Comparison of ENCODE assay signal across 1 cellular context in the genomic region with DNA sequence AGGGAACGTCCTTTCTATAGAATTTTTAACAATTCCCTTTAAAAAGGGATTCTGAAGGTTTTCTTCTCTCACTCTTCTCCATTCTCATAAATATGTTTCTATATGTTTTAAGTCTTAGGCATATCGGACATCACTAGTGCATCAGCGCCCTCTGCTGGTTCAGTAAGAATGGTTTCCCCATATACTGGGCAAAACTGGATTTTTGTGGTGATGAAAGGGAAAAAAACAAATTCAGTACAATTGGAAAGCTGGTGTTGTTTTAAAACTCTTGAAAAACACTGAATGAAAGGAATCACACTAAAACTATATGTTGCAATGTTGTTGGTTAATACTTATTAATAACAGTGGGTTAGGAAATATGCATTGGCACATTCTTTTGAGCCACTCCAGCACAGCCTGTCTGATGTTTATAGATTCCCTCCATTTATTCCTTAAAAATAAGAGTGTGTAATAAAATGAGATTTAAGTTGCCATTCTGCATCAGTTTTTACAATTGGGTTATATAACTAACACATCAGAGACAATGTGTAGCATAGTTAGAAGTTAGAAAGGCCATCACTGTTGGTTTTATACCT.
TF ChIP-seq lines count a peak whose summit lies in the region.

No MANE protein-coding gene starts in this region.

TF ChIP-seq in H1, 55 proteins besides CTCF, POLR2A, EP300 and RAD21:
- TF ChIP-seq BACH1 (IDR thresholded peaks at IDR 0.05; ENCODE audit: low read length) (no peak), CBX5 (IDR thresholded peaks at IDR 0.05; ENCODE audit: low read depth, low read length) (no peak), HDAC2 (IDR thresholded peaks at IDR 0.05; ENCODE audit: borderline replicate concordance in 1 of 2, low read depth in 2 of 2, low read length in 2 of 2) (no peak), KDM4A (IDR thresholded peaks at IDR 0.05; ENCODE audit: low read depth, low read length, severe bottlenecking) (no peak), JUN (IDR thresholded peaks at IDR 0.05; ENCODE audit: low read depth, low read length) (no peak), KDM5A (IDR thresholded peaks at IDR 0.05; ENCODE audit: low read length) (no peak), SP4 (IDR thresholded peaks at IDR 0.05; ENCODE audit: low read length) (no peak), CTBP2 (IDR thresholded peaks at IDR 0.05; ENCODE audit: borderline replicate concordance, insufficient read depth, insufficient read length, low read length) (no peak), NRF1 (IDR thresholded peaks at IDR 0.05; ENCODE audit: low read depth, low read length) (no peak), RBBP5 (IDR thresholded peaks at IDR 0.05; ENCODE audit: borderline replicate concordance, low read depth, low read length) (no peak), SIRT6 (IDR thresholded peaks at IDR 0.05; ENCODE audit: low read length) (no peak), BRCA1 (IDR thresholded peaks at IDR 0.05; ENCODE audit: low read depth, low read length) (no peak), TBP (IDR thresholded peaks at IDR 0.05; ENCODE audit: low read depth, low read length) (no peak), EGR1 (IDR thresholded peaks at IDR 0.05; ENCODE audit: borderline replicate concordance, low read depth, low read length) (no peak), NANOG (IDR thresholded peaks at IDR 0.05; ENCODE audit: insufficient read depth, low read depth, low read length, poor library complexity, severe bottlenecking) (no peak), GABPA (IDR thresholded peaks at IDR 0.05; ENCODE audit: borderline replicate concordance, insufficient read depth, low read length) (no peak), SP2 (IDR thresholded peaks at IDR 0.05; ENCODE audit: low read length) (no peak), MAFK (IDR thresholded peaks at IDR 0.05; ENCODE audit: low read depth, low read length) (no peak)
- TF ChIP-seq, protein P1, sequence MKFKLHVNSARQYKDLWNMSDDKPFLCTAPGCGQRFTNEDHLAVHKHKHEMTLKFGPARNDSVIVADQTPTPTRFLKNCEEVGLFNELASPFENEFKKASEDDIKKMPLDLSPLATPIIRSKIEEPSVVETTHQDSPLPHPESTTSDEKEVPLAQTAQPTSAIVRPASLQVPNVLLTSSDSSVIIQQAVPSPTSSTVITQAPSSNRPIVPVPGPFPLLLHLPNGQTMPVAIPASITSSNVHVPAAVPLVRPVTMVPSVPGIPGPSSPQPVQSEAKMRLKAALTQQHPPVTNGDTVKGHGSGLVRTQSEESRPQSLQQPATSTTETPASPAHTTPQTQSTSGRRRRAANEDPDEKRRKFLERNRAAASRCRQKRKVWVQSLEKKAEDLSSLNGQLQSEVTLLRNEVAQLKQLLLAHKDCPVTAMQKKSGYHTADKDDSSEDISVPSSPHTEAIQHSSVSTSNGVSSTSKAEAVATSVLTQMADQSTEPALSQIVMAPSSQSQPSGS (IDR thresholded peaks at IDR 0.05; ENCODE audit: low read length): no peak
- TF ChIP-seq, protein P2, sequence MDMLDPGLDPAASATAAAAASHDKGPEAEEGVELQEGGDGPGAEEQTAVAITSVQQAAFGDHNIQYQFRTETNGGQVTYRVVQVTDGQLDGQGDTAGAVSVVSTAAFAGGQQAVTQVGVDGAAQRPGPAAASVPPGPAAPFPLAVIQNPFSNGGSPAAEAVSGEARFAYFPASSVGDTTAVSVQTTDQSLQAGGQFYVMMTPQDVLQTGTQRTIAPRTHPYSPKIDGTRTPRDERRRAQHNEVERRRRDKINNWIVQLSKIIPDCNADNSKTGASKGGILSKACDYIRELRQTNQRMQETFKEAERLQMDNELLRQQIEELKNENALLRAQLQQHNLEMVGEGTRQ (IDR thresholded peaks at IDR 0.05; ENCODE audit: low read length): no peak
TF ChIP-seq in H1: peak in this region for 0.
